ENCODE assay signal across 1 cellular context in genomic region chr19:38932425-38933179, GRCh38.
TF ChIP-seq lines count a peak whose summit lies in the region.

No MANE protein-coding gene starts in this region.

TF ChIP-seq in GM12878, 131 proteins besides CTCF, POLR2A, EP300 and RAD21:
- TF ChIP-seq CREB1 (IDR thresholded peaks at IDR 0.05; ENCODE audit: low read depth), result no peak
- no peak for TF ChIP-seq HDGF (IDR thresholded peaks at IDR 0.05)
- no peak for TF ChIP-seq NRF1 (conservative IDR thresholded peaks at IDR 0.05; ENCODE audit: low read depth, low read length)
- TF ChIP-seq FOXK2 (IDR thresholded peaks at IDR 0.05), result no peak
- no peak for TF ChIP-seq HDAC2 (IDR thresholded peaks at IDR 0.05)
- no peak for TF ChIP-seq SRF (IDR thresholded peaks at IDR 0.05; ENCODE audit: low read depth in 2 of 2, low read length in 2 of 2)
- no peak for TF ChIP-seq ZBTB33 (IDR thresholded peaks at IDR 0.05)
